22 cellular contexts compared by ENCODE assay signal in genomic region chr7:143016996-143017395, GRCh38. TPM values are rescaled to one million over a fixed set of nuclear protein-coding genes. Genes with fewer than 3 reads are reported as not detected.
"Had no signal": no experiment of that assay in that cellular context is flagged by ENCODE, and none has a peak within 500 bp of the region (broad histone marks: within the 10 kb centered on the region; RNA-seq: fewer than 3 reads in every experiment).

No MANE protein-coding gene starts in this region.

- H3K4me3 ChIP-seq: esophagus squamous epithelium, left ventricle myocardium inferior, uterus had no signal

- H3K27me3 ChIP-seq: esophagus squamous epithelium, uterus had no signal

- DNase-seq: activated CD4-positive, alpha-beta T cell treated with anti-CD3 and anti-CD28 coated beads for 36 hours; activated CD8-positive, alpha-beta T cell treated with anti-CD3 and anti-CD28 coated beads, Interleukin-2, amount 10 ng/mL, durations not matched to agents 7 days and 5 days; activated naive CD4-positive, alpha-beta T cell; aorta; esophagus squamous epithelium; foreskin melanocyte; head of caudate nucleus; left ventricle myocardium inferior; mesenchymal stem cell; nephron progenitor cell; stimulated activated CD4-positive, alpha-beta T cell treated with anti-CD3 and anti-CD28 coated beads, Interleukin-4, amount 100 ng/mL, for 1 hour; stimulated activated CD8-positive, alpha-beta memory T cell treated with anti-CD3 and anti-CD28 coated beads, Interleukin-4, amount 100 ng/mL, for 48 hours; stimulated activated naive CD8-positive, alpha-beta T cell treated with anti-CD3 and anti-CD28 coated beads, Interleukin-15, amount 100 ng/mL, for 72 hours; T1000; uterus had no signal

- H3K36me3 ChIP-seq: esophagus squamous epithelium, left ventricle myocardium inferior, uterus had no signal

- FAIRE-seq: bronchial epithelial cell, keratinocyte had no signal

- ATAC-seq: activated CD4-positive, alpha-beta T cell treated with anti-CD3 and anti-CD28 coated beads for 36 hours; activated CD8-positive, alpha-beta T cell treated with anti-CD3 and anti-CD28 coated beads, Interleukin-2, amount 10 ng/mL, durations not matched to agents 7 days and 5 days; stimulated activated naive CD8-positive, alpha-beta T cell treated with anti-CD3 and anti-CD28 coated beads, Interleukin-15, amount 100 ng/mL, for 72 hours had no signal

- H3K4me1 ChIP-seq: left ventricle myocardium inferior, uterus had no signal

- H3K27ac ChIP-seq: esophagus squamous epithelium, left ventricle myocardium inferior, uterus, VCaP had no signal

- H3K9me3 ChIP-seq: esophagus squamous epithelium, left ventricle myocardium inferior, uterus had no signal

RNA-seq across cellular contexts. Expression of gene OR9A2, which starts 9.9 kb away (rescaled TPM):
- total RNA-seq: activated CD4-positive, alpha-beta T cell treated with anti-CD3 and anti-CD28 coated beads for 36 hours; activated CD8-positive, alpha-beta T cell treated with anti-CD3 and anti-CD28 coated beads, Interleukin-2, amount 10 ng/mL, durations not matched to agents 7 days and 5 days; activated T-helper 1 cell treated with anti-CD3 and anti-CD28 coated beads, Interleukin-12 subunit alpha, Interleukin-12 subunit beta, Interleukin-2, Interleukin-4 antibody, amounts not matched to agents 30 ng/mL and 10 ng/mL and 1 ng/mL, durations not matched to agents 14 hours and 24 hours and 36 hours; bronchial epithelial cell; chondrocyte; esophagus squamous epithelium; left ventricle myocardium inferior; osteoblast had no signal
- polyA plus RNA-seq: aorta, keratinocyte, thymus had no signal

RNA-seq across cellular contexts. Expression of gene OR6V1, which starts 35.1 kb away (rescaled TPM):
- total RNA-seq: activated CD4-positive, alpha-beta T cell treated with anti-CD3 and anti-CD28 coated beads for 36 hours; activated CD8-positive, alpha-beta T cell treated with anti-CD3 and anti-CD28 coated beads, Interleukin-2, amount 10 ng/mL, durations not matched to agents 7 days and 5 days; activated T-helper 1 cell treated with anti-CD3 and anti-CD28 coated beads, Interleukin-12 subunit alpha, Interleukin-12 subunit beta, Interleukin-2, Interleukin-4 antibody, amounts not matched to agents 30 ng/mL and 10 ng/mL and 1 ng/mL, durations not matched to agents 14 hours and 24 hours and 36 hours; aorta; bronchial epithelial cell; chondrocyte; esophagus squamous epithelium; left ventricle myocardium inferior; osteoblast; uterus had no signal
- polyA plus RNA-seq: aorta, keratinocyte had no signal

RNA-seq across cellular contexts. Expression of gene KEL, which starts 54.8 kb away (rescaled TPM):
- total RNA-seq: activated T-helper 1 cell treated with anti-CD3 and anti-CD28 coated beads, Interleukin-12 subunit alpha, Interleukin-12 subunit beta, Interleukin-2, Interleukin-4 antibody, amounts not matched to agents 30 ng/mL and 10 ng/mL and 1 ng/mL, durations not matched to agents 14 hours and 24 hours and 36 hours; bronchial epithelial cell; osteoblast had no signal
